ENCODE assay signal across 8 cellular contexts in the genomic region with DNA sequence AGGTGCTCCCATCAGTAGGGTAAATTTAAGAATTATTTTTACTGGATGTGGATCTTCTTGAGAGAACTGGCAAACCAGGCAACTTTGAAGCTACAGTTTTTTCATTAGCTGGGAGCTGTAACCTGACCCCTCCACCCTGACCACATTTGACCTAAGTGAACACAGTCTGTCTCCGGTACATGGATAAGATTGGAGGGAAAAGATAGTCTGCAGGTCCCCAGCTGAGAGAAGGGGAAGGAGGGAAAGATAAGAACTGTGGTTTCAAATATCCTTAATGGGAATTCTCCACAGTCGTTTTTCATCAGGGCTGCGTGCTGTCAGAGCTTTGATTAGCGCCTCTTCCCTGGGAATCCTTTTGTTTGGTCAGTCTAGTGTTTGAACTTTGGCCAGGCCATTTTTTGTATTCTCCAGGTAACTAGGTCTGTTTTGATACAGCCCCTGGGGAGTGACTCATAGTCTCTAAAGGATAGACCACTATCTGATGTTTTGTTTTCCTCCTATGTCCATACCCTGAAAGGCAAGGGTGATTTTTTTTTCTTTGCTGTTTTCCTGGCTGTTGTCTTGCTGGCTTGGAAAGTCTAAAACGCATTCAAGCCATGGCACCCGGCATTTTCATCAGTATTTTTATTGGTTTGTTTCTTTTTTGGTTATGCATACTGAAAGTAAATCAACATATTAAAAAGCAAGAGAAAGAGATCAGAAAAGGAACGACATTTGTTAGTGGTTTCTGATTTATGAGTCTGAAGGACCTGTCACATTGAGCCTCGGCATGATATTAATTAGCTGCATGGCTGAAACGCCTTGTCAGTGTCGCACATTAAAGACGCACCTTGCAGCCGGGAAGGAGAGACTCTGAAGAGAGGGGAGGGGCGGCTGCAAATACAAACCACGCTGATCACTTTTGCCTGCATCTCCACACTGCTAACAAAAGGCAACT.
DNase-seq lines count a peak whose midpoint lies in the region; ATAC-seq and TF ChIP-seq lines count a peak whose summit lies in the region.

No MANE protein-coding gene starts in this region.

- DNase-seq in CD8-positive, alpha-beta T cell: no peak
- DNase-seq in OCI-M2 (lab: John Stamatoyannopoulos, UW; ENCODE audit: unreplicated experiment) (peak; percentile 51), fibroblast of the aortic adventitia (ENCODE audit: low read depth) (peak; percentile 87), tibial artery (no peak), cerebellum (ENCODE audit: low spot score) (no peak), ovary (no peak)

- no peaks in the 10 kb centered on the region for H3K4me1 ChIP-seq in CD8-positive, alpha-beta T cell (ENCODE audit: insufficient read depth, low read length)
- H3K4me1 ChIP-seq in HUES64 (ENCODE audit: insufficient read depth, low read length) (peaks cover 28% of the 10 kb centered on the region), tibial artery (peaks cover 0 to 48% (median 5%) of the 10 kb centered on the region in 4 donors), ovary (ENCODE audit: insufficient read depth) (peaks cover 5% of the 10 kb centered on the region)

- no peak overlapping the region for H3K4me3 ChIP-seq in CD8-positive, alpha-beta T cell (ENCODE audit: low read depth, low read length)
- no peak overlapping the region for H3K4me3 ChIP-seq in HUES64 (ENCODE audit: low read length)
- H3K4me3 ChIP-seq in fibroblast of the aortic adventitia (ENCODE audit: low read depth, low read length): no peak overlapping the region
- no peak overlapping the region for H3K4me3 ChIP-seq in tibial artery
- no peak overlapping the region for H3K4me3 ChIP-seq in ovary

- no peaks in the 10 kb centered on the region for H3K27me3 ChIP-seq in CD8-positive, alpha-beta T cell (ENCODE audit: insufficient read depth, low read length)
- H3K27me3 ChIP-seq in HUES64 (ENCODE audit: insufficient read depth, low read length) (no peaks in the 10 kb centered on the region), tibial artery (no peaks in the 10 kb centered on the region), ovary (no peaks in the 10 kb centered on the region)

- intact Hi-C loops in CD8-positive, alpha-beta T cell (cut with DNase I, micrococcal nuclease): no loop called here
- intact Hi-C loops in tibial artery (cut with DNase I; ENCODE audit: low total_unique reads): loop anchor here (10.0 kb wide), 1 partner anchor 86 kb away; no protein-coding TSS in a partner anchor
- intact Hi-C loops in ovary (cut with DNase I): no loop called here

- no peak overlapping the region for H3K9ac ChIP-seq in HUES64 (ENCODE audit: low read depth, low read length)

- POLR2A ChIA-PET in CD8-positive, alpha-beta T cell (lab: Charles Lee): interaction anchor here (0.6 to 1.5 kb wide), 3 partner anchors 18 to 178 kb away, joined by 3 to 5 read pairs (median 4); no protein-coding TSS in a partner anchor

- H3K9me3 Mint-ChIP-seq in CD8-positive, alpha-beta T cell: no peaks in the 10 kb centered on the region

- H3K27ac ChIP-seq in CD8-positive, alpha-beta T cell (ENCODE audit: low read depth, low read length): no peak overlapping the region
- peak overlapping the region; percentile 42; the same call in 1 of the 2 replicates for H3K27ac ChIP-seq in HUES64 (ENCODE audit: low read depth, low read length)
- peak overlapping the region in 1 of 2 donors; percentile 6 for H3K27ac ChIP-seq in tibial artery
- H3K27ac ChIP-seq in ovary: no peak overlapping the region

- CTCF ChIA-PET in CD8-positive, alpha-beta T cell (lab: Charles Lee): no interaction called here

- H3K27me3 Mint-ChIP-seq in CD8-positive, alpha-beta T cell (ENCODE audit: low read depth): peaks cover 8% of the 10 kb centered on the region

- no peaks in the 10 kb centered on the region for H3K36me3 Mint-ChIP-seq in CD8-positive, alpha-beta T cell

- H3K4me3 Mint-ChIP-seq in CD8-positive, alpha-beta T cell: peak overlapping the region; percentile 0

- peaks cover 3% of the 10 kb centered on the region for H3K4me1 Mint-ChIP-seq in CD8-positive, alpha-beta T cell (ENCODE audit: low read depth)

- no peak for ATAC-seq in CD8-positive, alpha-beta T cell
- no peak for ATAC-seq in HG02973 (IDR thresholded peaks at IDR 0.05; ENCODE audit: unreplicated experiment)

- TF ChIP-seq CTCF in CD8-positive, alpha-beta T cell (IDR thresholded peaks at IDR 0.05): no peak
- TF ChIP-seq CTCF in fibroblast of the aortic adventitia (IDR thresholded peaks at IDR 0.05; ENCODE audit: insufficient read depth, low read length) (no peak), tibial artery (IDR thresholded peaks at IDR 0.05) (no peak), ovary (IDR thresholded peaks at IDR 0.05) (no peak)

- H3K27ac Mint-ChIP-seq in CD8-positive, alpha-beta T cell: no peak overlapping the region

- no peaks in the 10 kb centered on the region for H3K36me3 ChIP-seq in CD8-positive, alpha-beta T cell (ENCODE audit: insufficient read depth, low read length)
- H3K36me3 ChIP-seq in HUES64 (ENCODE audit: insufficient read depth, low read length) (no peaks in the 10 kb centered on the region), tibial artery (no peaks in the 10 kb centered on the region), ovary (no peaks in the 10 kb centered on the region)

- H3K9me3 ChIP-seq in CD8-positive, alpha-beta T cell (ENCODE audit: low read length): no peaks in the 10 kb centered on the region
- H3K9me3 ChIP-seq in HUES64 (ENCODE audit: insufficient read depth, low read depth, low read length) (peaks cover 11% of the 10 kb centered on the region), tibial artery (no peaks in the 10 kb centered on the region), ovary (no peaks in the 10 kb centered on the region)

- no peak for TF ChIP-seq POLR2A in ovary (IDR thresholded peaks at IDR 0.05)

- 43% methylated on average over 13 of the region's 14 CpGs for WGBS in HUES64
- 24 to 29% (median 25%) methylated on average over 14 of the region's 14 CpGs for WGBS in ovary, 3 donors

- TF ChIP-seq EP300 in ovary (IDR thresholded peaks at IDR 0.05): no peak

Comparison
In these comparisons a context has a peak if more than half of its experiments do, and no peak if none do; other contexts are left out.
1. DNase-seq: peak in OCI-M2 (single experiment) and fibroblast of the aortic adventitia (single experiment); none in CD8-positive, alpha-beta T cell (0 of 7), tibial artery (0 of 2), cerebellum (single experiment) and ovary (0 of 5).